In the genomic region with DNA sequence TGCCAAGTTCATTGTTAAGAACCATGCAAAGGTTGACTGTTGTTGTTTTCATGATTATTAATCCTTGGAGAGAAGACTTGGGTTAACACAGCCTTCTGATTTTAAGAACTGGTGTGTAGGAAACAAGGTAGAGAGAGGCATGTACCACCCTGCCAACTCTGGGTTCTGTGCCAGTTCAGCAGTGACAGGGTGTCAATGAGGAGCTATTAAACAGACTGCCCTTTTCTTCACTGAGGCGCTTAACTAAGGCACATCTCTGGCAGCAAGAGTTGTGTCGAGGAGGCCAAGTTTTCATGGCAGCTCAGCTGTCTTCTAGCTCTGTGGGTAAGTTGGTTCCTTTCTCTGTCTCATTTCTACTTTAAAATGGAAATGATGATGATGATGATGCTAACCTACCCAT, we compare ENCODE assay signal across 24 cellular contexts.
"Had no signal": no experiment of that assay in that cellular context is flagged by ENCODE, and none has a peak within 500 bp of the region (broad histone marks: within the 10 kb centered on the region; RNA-seq: fewer than 3 reads in every experiment).

No MANE protein-coding gene starts in this region.

- ATAC-seq: HepG2, Panc1, PC-3 had no signal

- H3K4me3 ChIP-seq: MG63, SJSA1, SK-N-MC had no signal

- H3K4me1 ChIP-seq: SJSA1 had no signal

- H3K27ac ChIP-seq: RWPE1, SJSA1, SK-N-MC had no signal

- H3K9me3 ChIP-seq: MG63, SJSA1 had no signal

- H3K27me3 ChIP-seq: MG63, SJSA1 had no signal

- H3K36me3 ChIP-seq: MG63, SJSA1 had no signal

- DNase-seq: IMR-90, Karpas-422, KG1, MG63, NCI-H1092, NCI-H1105 treated with DMSO at 0.1 percent for 48 hours, NCI-H1417 treated with DMSO at 0.1 percent for 48 hours, NCI-H146, NCI-H1694 treated with DMSO at 0.1 percent for 48 hours, NCI-H1930, NCI-H2081, NCI-H2107, NCI-H2227 treated with DMSO at 0.1 percent for 48 hours, NCI-H510A, NCI-H524 treated with DMSO at 0.1 percent for 48 hours, NCI-H69, NCI-H774, PC-3, SIG-M5 had no signal
